ENCODE assay signal across 8 cellular contexts in the genomic region with DNA sequence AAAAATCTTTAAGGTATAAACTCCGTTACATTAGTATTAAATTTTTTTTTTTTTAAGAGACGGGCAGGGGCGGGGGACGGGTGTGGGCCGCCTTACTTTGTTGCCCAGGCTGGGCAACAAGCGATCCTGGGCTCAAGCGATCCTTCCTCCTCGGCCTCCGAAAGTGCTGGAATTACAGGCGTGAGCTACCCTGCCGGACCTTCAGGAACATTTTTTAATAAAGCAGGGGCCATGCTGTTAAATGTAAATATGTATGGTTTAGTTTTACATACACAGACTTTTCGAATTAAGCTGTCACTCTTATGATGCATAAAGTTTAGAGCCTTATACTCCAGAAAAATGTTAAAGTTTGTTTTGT. TPM values are rescaled to one million over a fixed set of nuclear protein-coding genes. Genes with fewer than 3 reads are reported as not detected.
DNase-seq lines count a peak whose midpoint lies in the region; ATAC-seq and TF ChIP-seq lines count a peak whose summit lies in the region.

No MANE protein-coding gene starts in this region.

- peak overlapping the region; percentile 91 for H3K27ac ChIP-seq in muscle layer of duodenum (ENCODE audit: low read length)

- peaks cover 0 to 6% of the 10 kb centered on the region in 2 donors for H3K36me3 ChIP-seq in muscle layer of duodenum (ENCODE audit: control insufficient read depth in 1 of 2, insufficient read depth in 2 of 2, low read length in 2 of 2)

- H3K36me3 Mint-ChIP-seq in IgD-negative memory B cell, result peaks cover 2% of the 10 kb centered on the region

- peaks cover 0 to 2% (median 0%) of the 10 kb centered on the region in 3 donors for H3K9me3 Mint-ChIP-seq in IgD-negative memory B cell

- ATAC-seq in activated CD4-positive, CD25-positive, alpha-beta regulatory T cell treated with anti-CD3 and anti-CD28 coated beads, Interleukin-2, amount 50 U/mL, for 24 hours, result no peak

- H3K27me3 ChIP-seq in muscle layer of duodenum (ENCODE audit: low read depth, low read length), result no peaks in the 10 kb centered on the region

- peak overlapping the region; percentile 72 for H3K4me3 ChIP-seq in AG10803 (ENCODE audit: low read length)
- peak overlapping the region; percentile 86 for H3K4me3 ChIP-seq in choroid plexus epithelial cell (ENCODE audit: low read depth, low read length)
- peak overlapping the region; percentile 84 to 99 for H3K4me3 ChIP-seq in muscle layer of duodenum (ENCODE audit: low read depth in 1 of 2, low read length in 2 of 2)

- H3K4me3 Mint-ChIP-seq in IgD-negative memory B cell, result peak overlapping the region in 3 of 4 donors; percentile 96 to 99 (median 96)

- H3K4me1 ChIP-seq in muscle layer of duodenum (ENCODE audit: control insufficient read depth in 1 of 2, insufficient read depth in 2 of 2, low read length in 2 of 2), result peaks cover 12 to 23% of the 10 kb centered on the region in 2 donors

- no peaks in the 10 kb centered on the region for H3K9me3 ChIP-seq in muscle layer of duodenum (ENCODE audit: control insufficient read depth in 1 of 2, low read length in 2 of 2)

- H3K27me3 Mint-ChIP-seq in IgD-negative memory B cell, result no peaks in the 10 kb centered on the region

- DNase-seq in AG10803 (ENCODE audit: low read depth) (peak; percentile 14), choroid plexus epithelial cell (ENCODE audit: low read depth) (peak; percentile 12), NCI-H146 treated with DMSO at 0.1 percent for 48 hours (lab: John Stamatoyannopoulos, UW; ENCODE audit: unreplicated experiment) (no peak), ureter (ENCODE audit: low spot score) (no peak)
- DNase-seq in activated CD4-positive, alpha-beta T cell treated with anti-CD3 and anti-CD28 coated beads, Interleukin-2, amount 50 U/mL, for 1 hour, result no peak

- no peak for TF ChIP-seq CTCF in AG10803 (conservative IDR thresholded peaks at IDR 0.05; ENCODE audit: low read length)
- no peak for TF ChIP-seq CTCF in choroid plexus epithelial cell (conservative IDR thresholded peaks at IDR 0.05; ENCODE audit: low read depth, low read length)

- peaks cover 30 to 46% (median 37%) of the 10 kb centered on the region in 3 donors for H3K4me1 Mint-ChIP-seq in IgD-negative memory B cell

- peak overlapping the region in 1 of 3 donors; percentile 96 for H3K27ac Mint-ChIP-seq in IgD-negative memory B cell

RNA-seq across cellular contexts. Expression of a gene that starts 2.4 kb away (rescaled TPM):
- 13.7 TPM for polyA plus RNA-seq in IgD-negative memory B cell
- 10.0 TPM for total RNA-seq in ureter

Comparison
In these comparisons a context has a peak if more than half of its experiments do, and no peak if none do; other contexts are left out.
1. DNase-seq: peak in AG10803 (single experiment) and choroid plexus epithelial cell (single experiment); none in NCI-H146 treated with DMSO at 0.1 percent for 48 hours (single experiment), ureter (single experiment) and activated CD4-positive, alpha-beta T cell treated with anti-CD3 and anti-CD28 coated beads, Interleukin-2, amount 50 U/mL, for 1 hour (single experiment).
2. Peak in every context shown above with its lines, with median percentiles within 50 percentile points of each other: H3K4me3 ChIP-seq.